In genomic region chr2:128602699-128603101, GRCh38 we compare ENCODE assay signal across 17 cellular contexts.
"Had no signal": no experiment of that assay in that cellular context is flagged by ENCODE, and none has a peak within 500 bp of the region (broad histone marks: within the 10 kb centered on the region; RNA-seq: fewer than 3 reads in every experiment).

No MANE protein-coding gene starts in this region.

- H3K27ac ChIP-seq: epithelial cell of prostate, gastroesophageal sphincter, hepatocyte, psoas muscle had no signal

- ATAC-seq: activated CD4-positive, CD25-positive, alpha-beta regulatory T cell treated with anti-CD3 and anti-CD28 coated beads, Interleukin-2, amount 50 U/mL, for 24 hours; activated CD8-positive, alpha-beta memory T cell treated with anti-CD3 and anti-CD28 coated beads, Interleukin-2, amount 10 ng/mL, durations not matched to agents 7 days and 5 days; effector memory CD8-positive, alpha-beta T cell; gastroesophageal sphincter; naive thymus-derived CD8-positive, alpha-beta T cell had no signal

- H3K9me3 Mint-ChIP-seq: activated naive CD4-positive, alpha-beta T cell treated with anti-CD3 and anti-CD28 coated beads, Interleukin-2, amount 10 ng/mL, durations not matched to agents 7 days and 5 days; activated T-helper 1 cell treated with anti-CD3 and anti-CD28 coated beads, Interleukin-12 subunit alpha, Interleukin-12 subunit beta, Interleukin-2, Interleukin-4 antibody, amounts not matched to agents 30 ng/mL and 10 ng/mL and 1 ng/mL, durations not matched to agents 14 hours and 24 hours and 36 hours; effector memory CD8-positive, alpha-beta T cell; naive thymus-derived CD8-positive, alpha-beta T cell; stimulated activated naive CD8-positive, alpha-beta T cell treated with anti-CD3 and anti-CD28 coated beads, Interleukin-15, amount 100 ng/mL, for 72 hours had no signal

- H3K9me3 ChIP-seq: gastroesophageal sphincter, psoas muscle had no signal

- H3K4me3 Mint-ChIP-seq: activated CD8-positive, alpha-beta memory T cell treated with anti-CD3 and anti-CD28 coated beads, Interleukin-2, amount 10 ng/mL, durations not matched to agents 7 days and 5 days; activated naive CD4-positive, alpha-beta T cell treated with anti-CD3 and anti-CD28 coated beads, Interleukin-2, amount 10 ng/mL, durations not matched to agents 7 days and 5 days; activated T-helper 1 cell treated with anti-CD3 and anti-CD28 coated beads, Interleukin-12 subunit alpha, Interleukin-12 subunit beta, Interleukin-2, Interleukin-4 antibody, amounts not matched to agents 30 ng/mL and 10 ng/mL and 1 ng/mL, durations not matched to agents 14 hours and 24 hours and 36 hours; effector memory CD8-positive, alpha-beta T cell; naive thymus-derived CD8-positive, alpha-beta T cell; stimulated activated naive CD8-positive, alpha-beta T cell treated with anti-CD3 and anti-CD28 coated beads, Interleukin-15, amount 100 ng/mL, for 72 hours had no signal

- H3K36me3 Mint-ChIP-seq: activated CD8-positive, alpha-beta memory T cell treated with anti-CD3 and anti-CD28 coated beads, Interleukin-2, amount 10 ng/mL, durations not matched to agents 7 days and 5 days; activated naive CD4-positive, alpha-beta T cell treated with anti-CD3 and anti-CD28 coated beads, Interleukin-2, amount 10 ng/mL, durations not matched to agents 7 days and 5 days; naive thymus-derived CD8-positive, alpha-beta T cell had no signal

- H3K4me3 ChIP-seq: gastroesophageal sphincter, hepatocyte, psoas muscle had no signal

- H3K4me1 Mint-ChIP-seq: activated CD8-positive, alpha-beta memory T cell treated with anti-CD3 and anti-CD28 coated beads, Interleukin-2, amount 10 ng/mL, durations not matched to agents 7 days and 5 days; activated naive CD4-positive, alpha-beta T cell treated with anti-CD3 and anti-CD28 coated beads, Interleukin-2, amount 10 ng/mL, durations not matched to agents 7 days and 5 days; naive thymus-derived CD8-positive, alpha-beta T cell; stimulated activated naive CD8-positive, alpha-beta T cell treated with anti-CD3 and anti-CD28 coated beads, Interleukin-15, amount 100 ng/mL, for 72 hours had no signal

- H3K4me1 ChIP-seq: gastroesophageal sphincter, psoas muscle had no signal

- H3K27ac Mint-ChIP-seq: activated CD8-positive, alpha-beta memory T cell treated with anti-CD3 and anti-CD28 coated beads, Interleukin-2, amount 10 ng/mL, durations not matched to agents 7 days and 5 days; activated naive CD4-positive, alpha-beta T cell treated with anti-CD3 and anti-CD28 coated beads, Interleukin-2, amount 10 ng/mL, durations not matched to agents 7 days and 5 days; activated T-helper 1 cell treated with anti-CD3 and anti-CD28 coated beads, Interleukin-12 subunit alpha, Interleukin-12 subunit beta, Interleukin-2, Interleukin-4 antibody, amounts not matched to agents 30 ng/mL and 10 ng/mL and 1 ng/mL, durations not matched to agents 14 hours and 24 hours and 36 hours; effector memory CD8-positive, alpha-beta T cell; naive thymus-derived CD8-positive, alpha-beta T cell had no signal

- H3K27me3 ChIP-seq: gastroesophageal sphincter, hepatocyte had no signal

- DNase-seq: activated CD8-positive, alpha-beta memory T cell treated with anti-CD3 and anti-CD28 coated beads, Interleukin-2, amount 10 ng/mL, durations not matched to agents 7 days and 5 days; central memory CD4-positive, alpha-beta T cell; effector memory CD8-positive, alpha-beta T cell; kidney glomerular epithelial cell; occipital lobe; stimulated activated CD4-positive, alpha-beta T cell treated with anti-CD3 and anti-CD28 coated beads, Interleukin-15, amount 100 ng/mL, for 24 hours; stimulated activated CD4-positive, alpha-beta T cell treated with anti-CD3 and anti-CD28 coated beads, Interleukin-4, amount 100 ng/mL, for 24 hours; stimulated activated naive CD8-positive, alpha-beta T cell treated with anti-CD3 and anti-CD28 coated beads, Interleukin-15, amount 100 ng/mL, for 72 hours had no signal

- FAIRE-seq: urothelium cell line had no signal

- H3K36me3 ChIP-seq: gastroesophageal sphincter had no signal
